ENCODE assay signal across 8 cellular contexts in the genomic region with DNA sequence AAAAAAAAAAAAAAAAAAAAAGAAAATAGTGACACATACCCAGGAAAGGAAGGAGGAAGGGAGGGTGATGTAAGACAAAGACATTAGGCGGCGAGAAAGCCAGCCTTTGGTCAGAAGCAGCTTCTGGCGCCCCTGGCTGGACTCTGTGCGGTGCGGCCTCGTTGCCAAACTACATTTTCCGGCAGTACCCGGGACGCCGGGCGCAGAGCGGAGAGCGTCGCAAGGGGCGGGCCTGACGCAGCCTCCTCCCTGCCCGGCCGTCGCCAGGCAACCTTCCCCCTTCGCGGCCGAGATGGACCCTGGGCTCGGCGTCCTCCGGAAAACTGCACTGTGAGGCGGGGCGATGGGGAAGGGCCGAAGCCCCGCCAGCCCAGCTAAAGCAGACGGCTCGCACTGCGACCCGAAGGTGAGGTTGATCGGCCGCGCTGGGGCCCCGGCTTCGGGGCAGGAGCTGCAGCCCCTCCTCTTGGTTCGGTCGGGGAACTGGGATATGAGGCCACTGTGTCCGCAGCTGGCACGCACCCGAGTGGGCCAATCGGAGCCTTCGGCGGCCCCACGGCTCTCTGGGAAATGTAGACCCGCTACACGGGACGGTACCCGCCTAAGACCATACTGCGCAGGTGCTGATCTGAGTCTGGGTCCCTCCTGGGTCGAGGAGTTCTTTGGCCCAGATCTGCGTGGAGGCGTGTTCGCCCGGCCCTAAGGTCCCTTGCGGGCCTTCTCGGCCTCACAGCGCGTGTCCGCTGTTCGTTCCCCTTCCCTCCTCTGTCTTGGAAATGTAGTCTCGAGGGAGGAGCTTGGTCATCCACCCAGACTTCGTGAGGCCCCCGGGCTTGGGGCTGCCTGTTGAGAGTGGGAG. TPM values are rescaled to one million over a fixed set of nuclear protein-coding genes. Genes with fewer than 3 reads are reported as not detected.
A peak's percentile ranks its signal among the peaks of the same experiment; 100 is the strongest.
DNase-seq lines count a peak whose midpoint lies in the region; FAIRE-seq and TF ChIP-seq lines count a peak whose summit lies in the region.

No MANE protein-coding gene starts in this region.

- peak; percentile 12 for TF ChIP-seq CTCF in osteocyte (IDR thresholded peaks at IDR 0.05)

- peak overlapping the region; percentile 99 for H3K4me3 Mint-ChIP-seq in osteocyte (ENCODE audit: unreplicated experiment)

- H3K4me1 ChIP-seq in GM23248 (ENCODE audit: insufficient read depth): peaks cover 15% of the 10 kb centered on the region; the same call in 1 of the 2 replicates

- H3K27me3 ChIP-seq in GM23248 (replicated peaks; ENCODE audit: insufficient read depth): no peaks in the 10 kb centered on the region

- H3K4me3 ChIP-seq in GM23248: peak overlapping the region; percentile 88

- H3K9me3 ChIP-seq in GM23248 (ENCODE audit: low read depth): no peaks in the 10 kb centered on the region

- no peaks in the 10 kb centered on the region for H3K36me3 ChIP-seq in GM23248 (ENCODE audit: low read depth)

- peak overlapping the region; percentile 81 for H2AFZ ChIP-seq in GM23248

- DNase-seq in ELF-1 (ENCODE audit: low read depth, low spot score) (peak; percentile 97), GM23248 (peak; percentile 98), LoVo (ENCODE audit: low spot score) (peak; percentile 92), foreskin melanocyte (peak; percentile 93), osteocyte (ENCODE audit: extremely low spot score, unreplicated experiment) (peak; percentile 97), urothelium cell line (ENCODE audit: low spot score) (peak; percentile 79), DMS153 treated with DMSO at 0.1 percent for 48 hours (lab: John Stamatoyannopoulos, UW; ENCODE audit: unreplicated experiment) (no peak)
- peak; percentile 43 to 61 for DNase-seq in activated T-helper 1 cell treated with anti-CD3 and anti-CD28 coated beads, Interleukin-2, amount 50 U/mL, for 16 hours (ENCODE audit: low read depth in 1 of 2, low spot score in 1 of 2)

- peaks cover 20% of the 10 kb centered on the region for H3F3A ChIP-seq in GM23248 (ENCODE audit: insufficient read depth)

- peak overlapping the region; percentile 99 for H3K27ac Mint-ChIP-seq in osteocyte (ENCODE audit: unreplicated experiment)

- peak overlapping the region; percentile 91 for H3K9ac ChIP-seq in GM23248

- in situ Hi-C loops in GM23248 (cut with MboI): no loop called here

- peak overlapping the region; percentile 80 for H3K4me2 ChIP-seq in GM23248 (ENCODE audit: unreplicated experiment)

- H3K27ac ChIP-seq in GM23248: peak overlapping the region; percentile 94

- H3K79me2 ChIP-seq in GM23248 (ENCODE audit: insufficient read depth): peaks cover 50% of the 10 kb centered on the region

- no peaks in the 10 kb centered on the region for H3K9me2 ChIP-seq in GM23248 (ENCODE audit: insufficient read depth)

- WGBS in GM23248 (ENCODE audit: low coverage in 1 of 2, low lambda C conversion rate in 2 of 2, missing lambda C conversion rate in 2 of 2), 2 experiments: 1% methylated on average over 58 to 64 of the region's 66 CpGs

- H3K36me3 Mint-ChIP-seq in osteocyte (ENCODE audit: unreplicated experiment): no peaks in the 10 kb centered on the region

- no peaks in the 10 kb centered on the region for H3K27me3 Mint-ChIP-seq in osteocyte (ENCODE audit: unreplicated experiment)

- no peaks in the 10 kb centered on the region for H3K9me3 Mint-ChIP-seq in osteocyte (ENCODE audit: unreplicated experiment)

- no peaks in the 10 kb centered on the region for H4K20me1 ChIP-seq in GM23248 (ENCODE audit: insufficient read depth)

- FAIRE-seq in urothelium cell line (lab: Jason Lieb, UNC): no peak

- H3K4me1 Mint-ChIP-seq in osteocyte (ENCODE audit: unreplicated experiment): peaks cover 28% of the 10 kb centered on the region

RNA-seq across cellular contexts. Expression of gene MZF1, which starts 2.3 kb away (rescaled TPM):
- 20.8 and 32.1 TPM in 2 replicates for total RNA-seq in GM23248 (2014; rRNA removed; shearing (Covaris generic))
- 6.7 and 9.0 TPM in 2 replicates for polyA plus RNA-seq in GM23248 (2016; fragmentation: Nextera tagmentation; extraction: Ambion mirVana)
- total RNA-seq in osteocyte: 25.3 and 30.9 TPM in 2 replicates

RNA-seq across cellular contexts. Expression of gene UBE2M, which starts 17.0 kb away (rescaled TPM):
- 60.3 and 60.4 TPM in 2 replicates for total RNA-seq in GM23248 (2014; rRNA removed; shearing (Covaris generic))
- polyA plus RNA-seq in GM23248 (2016; fragmentation: Nextera tagmentation; extraction: Ambion mirVana): 8.7 and 13.9 TPM in 2 replicates
- total RNA-seq in osteocyte: 76.2 and 78.3 TPM in 2 replicates

RNA-seq across cellular contexts. Expression of gene CHMP2A, which starts 20.5 kb away (rescaled TPM):
- total RNA-seq in GM23248 (2014; rRNA removed; shearing (Covaris generic)): 88.6 and 89.2 TPM in 2 replicates
- polyA plus RNA-seq in GM23248 (2016; fragmentation: Nextera tagmentation; extraction: Ambion mirVana): 186 and 193 TPM in 2 replicates
- total RNA-seq in osteocyte: 130 and 132 TPM in 2 replicates

RNA-seq across cellular contexts. Expression of gene TRIM28, which starts 31.5 kb away (rescaled TPM):
- 263 and 319 TPM in 2 replicates for total RNA-seq in GM23248 (2014; rRNA removed; shearing (Covaris generic))
- 61.5 and 62.0 TPM in 2 replicates for polyA plus RNA-seq in GM23248 (2016; fragmentation: Nextera tagmentation; extraction: Ambion mirVana)
- total RNA-seq in osteocyte: 333 and 354 TPM in 2 replicates

RNA-seq across cellular contexts. Expression of gene ZBTB45, which starts 55.8 kb away (rescaled TPM):
- 5.9 and 9.0 TPM in 2 replicates for total RNA-seq in GM23248 (2014; rRNA removed; shearing (Covaris generic))
- polyA plus RNA-seq in GM23248 (2016; fragmentation: Nextera tagmentation; extraction: Ambion mirVana): 16.0 and 17.9 TPM in 2 replicates
- total RNA-seq in osteocyte: 16.7 and 17.2 TPM in 2 replicates
